Comparison of ENCODE assay signal across 9 cellular contexts in genomic region chr19:54160182-54160811, GRCh38. TPM values are rescaled to one million over a fixed set of nuclear protein-coding genes. Genes with fewer than 3 reads are reported as not detected.
DNase-seq lines count a peak whose midpoint lies in the region; ATAC-seq, FAIRE-seq and TF ChIP-seq lines count a peak whose summit lies in the region.
"Had no signal": no experiment of that assay in that cellular context is flagged by ENCODE, and none has a peak within 500 bp of the region (broad histone marks: within the 10 kb centered on the region; RNA-seq: fewer than 3 reads in every experiment).

No MANE protein-coding gene starts in this region.

- no peak for TF ChIP-seq EP300 in GM12878 (IDR thresholded peaks at IDR 0.05; ENCODE audit: borderline replicate concordance in 1 of 2, control insufficient read depth in 1 of 2, low read depth in 2 of 2, low read length in 2 of 2)

- FAIRE-seq in GM12878 (lab: Jason Lieb, UNC), result peak; percentile 7
- no peak for FAIRE-seq in urothelium cell line (lab: Jason Lieb, UNC)

- no peaks in the 10 kb centered on the region for H3K9me3 Mint-ChIP-seq in T-helper 2 cell treated with Interferon-gamma antibody and Interleukin-4, amounts not matched to agents 5 μg/mL and 100 μg/mL, for 36 hours

- H3K4me3 Mint-ChIP-seq in T-helper 2 cell treated with Interferon-gamma antibody and Interleukin-4, amounts not matched to agents 5 μg/mL and 100 μg/mL, for 36 hours, result peak overlapping the region; percentile 100

- H3K9ac ChIP-seq in GM12878 (ENCODE audit: control insufficient read depth, insufficient read depth, low read length), result peak overlapping the region; percentile 82

- intact Hi-C loops in GM12878 (cut with micrococcal nuclease; ENCODE audit: unreplicated experiment) (no loop called here), lower lobe of right lung (cut with DNase I) (no loop called here)

- H3K4me1 ChIP-seq in GM12878 (ENCODE audit: control insufficient read depth, insufficient read depth, low read length) (peaks cover 4% of the 10 kb centered on the region; the same call in 1 of the 2 replicates), lower lobe of right lung (peaks cover 53% of the 10 kb centered on the region)

- TF ChIP-seq RAD21 in GM12878 (IDR thresholded peaks at IDR 0.05; ENCODE audit: insufficient read depth, low read depth, low read length), result no peak

- CTCF ChIA-PET in GM12878 (lab: Yijun Ruan, JAX), result interaction anchor here (1.2 to 2.1 kb wide), 4 partner anchors 8 to 72 kb away, joined by 3 to 15 read pairs (median 6); partner anchors contain the start of gene CNOT3

- SMC1A ChIA-PET in GM12878 (lab: Charles Lee; ENCODE audit: uncharacterized antibody, unreplicated experiment), result interaction anchor here (1.3 to 1.5 kb wide), 2 partner anchors 23 to 230 kb away, joined by 4 to 5 read pairs; no protein-coding TSS in a partner anchor

- H3K27ac ChIP-seq in KOPT-K1 (ENCODE audit: low read depth, low read length, poor library complexity, severe bottlenecking) (peak overlapping the region; percentile 77), GM12878 (ENCODE audit: control insufficient read depth, insufficient read depth) (peak overlapping the region; percentile 75), lower lobe of right lung (peak overlapping the region; percentile 86)

- TF ChIP-seq POLR2A in GM12878 (IDR thresholded peaks at IDR 0.05; ENCODE audit: low read depth, low read length) (no peak), erythroblast (IDR thresholded peaks at IDR 0.05; ENCODE audit: low read length) (no peak)

- no peaks in the 10 kb centered on the region for H3K27me3 Mint-ChIP-seq in T-helper 2 cell treated with Interferon-gamma antibody and Interleukin-4, amounts not matched to agents 5 μg/mL and 100 μg/mL, for 36 hours (ENCODE audit: low read depth)

- H3K79me2 ChIP-seq in GM12878 (ENCODE audit: control insufficient read depth, insufficient read depth, low read length), result peaks cover 8% of the 10 kb centered on the region

- H3K4me3 ChIP-seq in GM12878 (peak overlapping the region; percentile 95), lower lobe of right lung (peak overlapping the region; percentile 79)

- peak overlapping the region; percentile 97 for H3K4me2 ChIP-seq in GM12878 (ENCODE audit: control insufficient read depth, insufficient read depth)

- RAD21 ChIA-PET in GM12878 (lab: Charles Lee; ENCODE audit: unreplicated experiment), result interaction anchor here (0.8 to 2.1 kb wide), 3 partner anchors 23 to 29 kb away, joined by 3 to 14 read pairs (median 5); partner anchors contain the start of genes CNOT3 and MBOAT7

- BruUV-seq in GM12878 (replicated peaks; lab: Mats Ljungman, UMichigan), result TSS peak; percentile 90

- H3K27ac Mint-ChIP-seq in T-helper 2 cell treated with Interferon-gamma antibody and Interleukin-4, amounts not matched to agents 5 μg/mL and 100 μg/mL, for 36 hours, result peak overlapping the region; percentile 100

- no peak for DNase-seq in T-helper 2 cell treated with Interferon-gamma antibody and Interleukin-4, amounts not matched to agents 5 μg/mL and 100 μg/mL, for 36 hours (ENCODE audit: low spot score)
- DNase-seq in T-helper 2 cell (no peak), GM12878 (ENCODE audit: low read depth, low spot score) (no peak), lower lobe of right lung (no peak), urothelium cell line (ENCODE audit: low spot score) (peak; percentile 14), NAMALWA (ENCODE audit: low spot score) (no peak), erythroblast (lab: John Stamatoyannopoulos, UW) (no peak)

- peaks cover 18% of the 10 kb centered on the region for H3K36me3 Mint-ChIP-seq in T-helper 2 cell treated with Interferon-gamma antibody and Interleukin-4, amounts not matched to agents 5 μg/mL and 100 μg/mL, for 36 hours (ENCODE audit: low read depth)

- H2AFZ ChIP-seq in GM12878 (ENCODE audit: control insufficient read depth, low read depth, low read length), result peak overlapping the region; percentile 87

- peaks cover 31% of the 10 kb centered on the region for H3K36me3 ChIP-seq in KOPT-K1 (ENCODE audit: insufficient read depth, low read length)
- peaks cover 5 to 7% of the 10 kb centered on the region in 2 experiments; a peak in 2 of 4 replicates for H3K36me3 ChIP-seq in GM12878 (ENCODE audit: control insufficient read depth in 2 of 2, insufficient read depth in 2 of 2, low read length in 1 of 2)
- peaks cover 29% of the 10 kb centered on the region for H3K36me3 ChIP-seq in lower lobe of right lung

- H3K9me3 ChIP-seq in KOPT-K1 (ENCODE audit: insufficient read depth, low read length, poor library complexity, severe bottlenecking) (peaks cover 3% of the 10 kb centered on the region), GM12878 (replicated peaks; ENCODE audit: control insufficient read depth, insufficient read depth, low read length) (no peaks in the 10 kb centered on the region; the same call in 2 of the 3 replicates), lower lobe of right lung (no peaks in the 10 kb centered on the region)

- no peaks in the 10 kb centered on the region for H4K20me1 ChIP-seq in GM12878 (ENCODE audit: control insufficient read depth, insufficient read depth)

- no peak for TF ChIP-seq CTCF in GM12878 (IDR thresholded peaks at IDR 0.05 in 2 of 3, conservative IDR thresholded peaks at IDR 0.05 in 1 of 3; ENCODE audit: control insufficient read depth in 2 of 3, extremely low read depth in 1 of 3, insufficient read depth in 1 of 3, low read depth in 3 of 3, low read length in 3 of 3)
- no peak for TF ChIP-seq CTCF in lower lobe of right lung (IDR thresholded peaks at IDR 0.05)

- peaks cover 41% of the 10 kb centered on the region for H3K4me1 Mint-ChIP-seq in T-helper 2 cell treated with Interferon-gamma antibody and Interleukin-4, amounts not matched to agents 5 μg/mL and 100 μg/mL, for 36 hours (ENCODE audit: low read depth)

- no peaks in the 10 kb centered on the region for H3K27me3 ChIP-seq in GM12878 (replicated peaks in 1 of 2; ENCODE audit: control insufficient read depth in 2 of 2, insufficient read depth in 2 of 2, low read length in 1 of 2)
- H3K27me3 ChIP-seq in lower lobe of right lung (ENCODE audit: low read depth), result peaks cover 1% of the 10 kb centered on the region

- WGBS in GM12878 (ENCODE audit: insufficient coverage, insufficient replicate concordance, low lambda C conversion rate, missing lambda C conversion rate), result 7% methylated on average over 28 of the region's 28 CpGs

- POLR2A ChIA-PET in GM12878 (lab: Charles Lee), result interaction anchor here (0.7 to 4.0 kb wide), 7 partner anchors 12 to 45 kb away, joined by 4 to 30 read pairs (median 8); partner anchors contain the start of genes CNOT3, MBOAT7, PRPF31 and TFPT

- in situ Hi-C loops in GM12878 (cut with MboI), result no loop called here

- ATAC-seq in GM12878 (no peak), lower lobe of right lung (no peak)

RNA-seq across cellular contexts. Expression of gene LENG1, which starts 0.8 kb away (rescaled TPM):
- 2.4 and 2.6 TPM in 2 replicates for total RNA-seq in GM12878 (2013; cell fraction: nucleolus; rRNA removed)
- total RNA-seq in GM12878 (2014; rRNA removed) (6.5 and 7.7 TPM in 2 replicates), GM12878 (2014; rRNA removed; fragmentation: Illumina TruSeq; extraction: Trizol) (6.0 and 6.4 TPM in 2 replicates), GM12878 (2021) (5.1 and 5.5 TPM in 2 replicates), lower lobe of right lung (8.0 TPM)
- polyA plus RNA-seq in GM12878 (2011; ENCODE audit: low read depth), result 1.6 TPM
- polyA plus RNA-seq in GM12878 (2011; rRNA removed) (2.4 and 3.0 TPM in 2 replicates), GM12878 (2014; fragmentation: Illumina TruSeq; extraction: Trizol) (1.1 and 5.3 TPM in 2 replicates), GM12878 (2014; fragmentation: Nextera tagmentation; extraction: Ambion mirVana) (1 to 10 TPM in 1 of 2 experiments, under 1 TPM in 1; 0.21 to 1.1 TPM), GM12878 (2014; rRNA removed) (7.0 and 7.8 TPM in 2 replicates), GM12878 (2016; fragmentation: Nextera tagmentation; extraction: Ambion mirVana) (10 to 100 TPM; 10.7 to 10.8 TPM)
- 2.8 and 3.6 TPM in 2 replicates for polyA plus RNA-seq in GM12878 (2011; cell fraction: cytosol; rRNA removed)
- polyA plus RNA-seq in GM12878 (2011; cell fraction: nucleus; rRNA removed), result 2.9 and 4.3 TPM in 2 replicates
- polyA plus RNA-seq in GM12878 (2012), result 4.8 and 6.3 TPM in 2 replicates
- polyA minus RNA-seq in GM12878 (2011; rRNA and poly(A)+ RNA removed), result 0.29 and 0.93 TPM in 2 replicates
- polyA minus RNA-seq in GM12878 (2011; cell fraction: cytosol; rRNA and poly(A)+ RNA removed), result 1.1 and 1.4 TPM in 2 replicates
- polyA minus RNA-seq in GM12878 (2011; cell fraction: nucleus; rRNA and poly(A)+ RNA removed), result 0.73 and 1.5 TPM in 2 replicates

RNA-seq across cellular contexts. Expression of gene TMC4, which starts 12.7 kb away (rescaled TPM):
- 1.3 and 2.7 TPM in 2 replicates for total RNA-seq in GM12878 (2013; cell fraction: nucleolus; rRNA removed)
- total RNA-seq in GM12878 (2014; rRNA removed), result 0.05 TPM in 1 of 2 replicates, not detected in the other
- total RNA-seq in GM12878 (2014; rRNA removed; fragmentation: Illumina TruSeq; extraction: Trizol), result not detected in 2 replicates
- 0.27 and 0.33 TPM in 2 replicates for total RNA-seq in GM12878 (2021)
- polyA plus RNA-seq in GM12878 (2011; ENCODE audit: low read depth), result not detected
- not detected in 2 replicates for polyA plus RNA-seq in GM12878 (2011; rRNA removed)
- 0.12 and 0.15 TPM in 2 replicates for polyA plus RNA-seq in GM12878 (2011; cell fraction: cytosol; rRNA removed)
- polyA plus RNA-seq in GM12878 (2011; cell fraction: nucleus; rRNA removed), result 0.09 TPM in 2 replicates
- polyA plus RNA-seq in GM12878 (2012), result 0.57 and 1.0 TPM in 2 replicates
- not detected in 2 replicates for polyA plus RNA-seq in GM12878 (2014; fragmentation: Illumina TruSeq; extraction: Trizol)
- not detected for polyA plus RNA-seq in GM12878 (2014; fragmentation: Nextera tagmentation; extraction: Ambion mirVana)
- polyA plus RNA-seq in GM12878 (2014; rRNA removed), result not detected in 2 replicates
- under 1 TPM; 0.74 to 0.83 TPM for polyA plus RNA-seq in GM12878 (2016; fragmentation: Nextera tagmentation; extraction: Ambion mirVana)
- polyA minus RNA-seq in GM12878 (2011; rRNA and poly(A)+ RNA removed), result not detected in 2 replicates
- polyA minus RNA-seq in GM12878 (2011; cell fraction: cytosol; rRNA and poly(A)+ RNA removed), result not detected in 2 replicates
- polyA minus RNA-seq in GM12878 (2011; cell fraction: nucleus; rRNA and poly(A)+ RNA removed), result not detected in 2 replicates
- total RNA-seq in lower lobe of right lung, result 57.6 TPM
- total RNA-seq: frontal cortex had no signal

RNA-seq across cellular contexts. Expression of gene CNOT3, which starts 22.7 kb away (rescaled TPM):
- 24.5 and 25.4 TPM in 2 replicates for total RNA-seq in GM12878 (2013; cell fraction: nucleolus; rRNA removed)
- 6.7 and 9.1 TPM in 2 replicates for total RNA-seq in GM12878 (2014; rRNA removed)
- 7.1 and 7.6 TPM in 2 replicates for total RNA-seq in GM12878 (2014; rRNA removed; fragmentation: Illumina TruSeq; extraction: Trizol)
- total RNA-seq in GM12878 (2021), result 44.9 and 55.6 TPM in 2 replicates
- polyA plus RNA-seq in GM12878 (2011; ENCODE audit: low read depth), result 49.4 TPM
- 5.8 and 5.9 TPM in 2 replicates for polyA plus RNA-seq in GM12878 (2011; rRNA removed)
- polyA plus RNA-seq in GM12878 (2011; cell fraction: cytosol; rRNA removed), result 9.1 and 13.5 TPM in 2 replicates
- 20.3 and 34.0 TPM in 2 replicates for polyA plus RNA-seq in GM12878 (2011; cell fraction: nucleus; rRNA removed)
- polyA plus RNA-seq in GM12878 (2012), result 33.4 and 40.2 TPM in 2 replicates
- polyA plus RNA-seq in GM12878 (2014; fragmentation: Illumina TruSeq; extraction: Trizol), result 33.3 and 45.1 TPM in 2 replicates
- under 1 TPM; 0.14 to 0.62 TPM for polyA plus RNA-seq in GM12878 (2014; fragmentation: Nextera tagmentation; extraction: Ambion mirVana)
- 18.8 and 21.0 TPM in 2 replicates for polyA plus RNA-seq in GM12878 (2014; rRNA removed)
- polyA plus RNA-seq in GM12878 (2016; fragmentation: Nextera tagmentation; extraction: Ambion mirVana), result 10 to 100 TPM; 29.7 to 32.8 TPM
- polyA minus RNA-seq in GM12878 (2011; rRNA and poly(A)+ RNA removed), result 9.3 and 11.5 TPM in 2 replicates
- polyA minus RNA-seq in GM12878 (2011; cell fraction: cytosol; rRNA and poly(A)+ RNA removed), result 15.4 and 20.8 TPM in 2 replicates
- 5.7 and 10.1 TPM in 2 replicates for polyA minus RNA-seq in GM12878 (2011; cell fraction: nucleus; rRNA and poly(A)+ RNA removed)
- 44.6 TPM for total RNA-seq in lower lobe of right lung

RNA-seq across cellular contexts. Expression of gene MBOAT7, which starts 29.1 kb away (rescaled TPM):
- 42.5 and 58.1 TPM in 2 replicates for total RNA-seq in GM12878 (2013; cell fraction: nucleolus; rRNA removed)
- total RNA-seq in GM12878 (2014; rRNA removed) (23.8 and 28.1 TPM in 2 replicates), GM12878 (2014; rRNA removed; fragmentation: Illumina TruSeq; extraction: Trizol) (8.0 and 8.6 TPM in 2 replicates), GM12878 (2021) (38.8 and 43.0 TPM in 2 replicates), lower lobe of right lung (65.5 TPM)
- 9.5 TPM for polyA plus RNA-seq in GM12878 (2011; ENCODE audit: low read depth)
- polyA plus RNA-seq in GM12878 (2011; rRNA removed) (3.6 and 8.5 TPM in 2 replicates), GM12878 (2014; fragmentation: Illumina TruSeq; extraction: Trizol) (8.2 and 15.7 TPM in 2 replicates), GM12878 (2014; fragmentation: Nextera tagmentation; extraction: Ambion mirVana) (1 to 10 TPM in 1 of 2 experiments, under 1 TPM in 1; 0.69 to 1.4 TPM), GM12878 (2014; rRNA removed) (27.8 and 34.4 TPM in 2 replicates), GM12878 (2016; fragmentation: Nextera tagmentation; extraction: Ambion mirVana) (10 to 100 TPM; 37.1 to 44.5 TPM)
- 11.9 and 15.4 TPM in 2 replicates for polyA plus RNA-seq in GM12878 (2011; cell fraction: cytosol; rRNA removed)
- polyA plus RNA-seq in GM12878 (2011; cell fraction: nucleus; rRNA removed), result 25.5 and 31.4 TPM in 2 replicates
- 27.3 and 27.9 TPM in 2 replicates for polyA plus RNA-seq in GM12878 (2012)
- 6.0 and 12.5 TPM in 2 replicates for polyA minus RNA-seq in GM12878 (2011; rRNA and poly(A)+ RNA removed)
- polyA minus RNA-seq in GM12878 (2011; cell fraction: cytosol; rRNA and poly(A)+ RNA removed), result 9.6 and 11.6 TPM in 2 replicates
- 8.9 and 19.6 TPM in 2 replicates for polyA minus RNA-seq in GM12878 (2011; cell fraction: nucleus; rRNA and poly(A)+ RNA removed)

RNA-seq across cellular contexts. Expression of gene TSEN34, which starts 30.8 kb away (rescaled TPM):
- 7.1 and 7.7 TPM in 2 replicates for total RNA-seq in GM12878 (2013; cell fraction: nucleolus; rRNA removed)
- total RNA-seq in GM12878 (2014; rRNA removed), result 20.8 and 21.2 TPM in 2 replicates
- total RNA-seq in GM12878 (2014; rRNA removed; fragmentation: Illumina TruSeq; extraction: Trizol), result 8.2 and 8.9 TPM in 2 replicates
- 18.9 and 22.0 TPM in 2 replicates for total RNA-seq in GM12878 (2021)
- polyA plus RNA-seq in GM12878 (2011; ENCODE audit: low read depth), result 6.7 TPM
- 11.5 and 14.7 TPM in 2 replicates for polyA plus RNA-seq in GM12878 (2011; rRNA removed)
- 27.3 and 36.8 TPM in 2 replicates for polyA plus RNA-seq in GM12878 (2011; cell fraction: cytosol; rRNA removed)
- 25.0 and 25.4 TPM in 2 replicates for polyA plus RNA-seq in GM12878 (2011; cell fraction: nucleus; rRNA removed)
- polyA plus RNA-seq in GM12878 (2012), result 9.4 and 16.6 TPM in 2 replicates
- polyA plus RNA-seq in GM12878 (2014; fragmentation: Illumina TruSeq; extraction: Trizol), result 1.9 and 5.3 TPM in 2 replicates
- polyA plus RNA-seq in GM12878 (2014; fragmentation: Nextera tagmentation; extraction: Ambion mirVana), result 1 to 10 TPM; 1.0 to 4.2 TPM
- polyA plus RNA-seq in GM12878 (2014; rRNA removed), result 26.5 and 26.9 TPM in 2 replicates
- polyA plus RNA-seq in GM12878 (2016; fragmentation: Nextera tagmentation; extraction: Ambion mirVana), result 10 to 100 TPM; 29.8 to 35.9 TPM
- 5.9 and 15.6 TPM in 2 replicates for polyA minus RNA-seq in GM12878 (2011; rRNA and poly(A)+ RNA removed)
- 5.9 and 7.0 TPM in 2 replicates for polyA minus RNA-seq in GM12878 (2011; cell fraction: cytosol; rRNA and poly(A)+ RNA removed)
- 4.5 and 6.1 TPM in 2 replicates for polyA minus RNA-seq in GM12878 (2011; cell fraction: nucleus; rRNA and poly(A)+ RNA removed)
- total RNA-seq in lower lobe of right lung, result 33.8 TPM

Comparison
In these comparisons a context has a peak if more than half of its experiments do, and no peak if none do; other contexts are left out.
1. RNA of gene TMC4, which starts 12.7 kb away (total RNA-seq): 57.6 TPM in lower lobe of right lung (single experiment); 0.05 to 2.7 TPM in GM12878; every median in the first group is over 10 times any median in the second.
2. Peak in every context shown above with its lines, with median percentiles within 50 percentile points of each other: H3K27ac ChIP-seq.